Comparison of ENCODE assay signal across 12 cellular contexts in genomic region chr4:110867251-110867960, GRCh38.
DNase-seq lines count a peak whose midpoint lies in the region; ATAC-seq, FAIRE-seq and TF ChIP-seq lines count a peak whose summit lies in the region.
"Had no signal": no experiment of that assay in that cellular context is flagged by ENCODE, and none has a peak within 500 bp of the region (broad histone marks: within the 10 kb centered on the region; RNA-seq: fewer than 3 reads in every experiment).

No MANE protein-coding gene starts in this region.

- WGBS in endodermal cell (ENCODE audit: insufficient coverage in 1 of 2, insufficient read length in 1 of 2), 2 experiments, result 84 to 86% methylated on average over 1 to 3 of the region's 3 CpGs

- peaks cover 2% of the 10 kb centered on the region for H3K9me3 Mint-ChIP-seq in endodermal cell

- no peak for TF ChIP-seq POLR2A in GM12891 (IDR thresholded peaks at IDR 0.05; ENCODE audit: low read depth, low read length)

- no peaks in the 10 kb centered on the region for H3K4me1 Mint-ChIP-seq in endodermal cell

- no peak overlapping the region for H3K4me3 Mint-ChIP-seq in endodermal cell

- no peaks in the 10 kb centered on the region for H3K36me3 ChIP-seq in endodermal cell (ENCODE audit: control insufficient read depth, insufficient read depth, low read length)
- no peaks in the 10 kb centered on the region for H3K36me3 ChIP-seq in mucosa of descending colon (ENCODE audit: low read depth)
- H3K36me3 ChIP-seq: cardiac muscle cell had no signal

- H3K4me1 ChIP-seq in endodermal cell (ENCODE audit: control insufficient read depth, insufficient read depth, low read length), result no peaks in the 10 kb centered on the region
- H3K4me1 ChIP-seq in mucosa of descending colon (ENCODE audit: low read depth), result no peaks in the 10 kb centered on the region

- no peak overlapping the region for H3K27ac Mint-ChIP-seq in endodermal cell

- H3K27me3 Mint-ChIP-seq in endodermal cell (ENCODE audit: insufficient read depth), result no peaks in the 10 kb centered on the region

- TF ChIP-seq CTCF in endodermal cell (conservative IDR thresholded peaks at IDR 0.05), result no peak
- TF ChIP-seq CTCF in mucosa of descending colon (IDR thresholded peaks at IDR 0.05), result no peak

- no peak overlapping the region for H3K27ac ChIP-seq in endodermal cell (ENCODE audit: low read depth, low read length)
- H3K27ac ChIP-seq: cardiac muscle cell, psoas muscle had no signal

- no peaks in the 10 kb centered on the region for H3K9me3 ChIP-seq in endodermal cell (ENCODE audit: control insufficient read depth, low read length)
- H3K9me3 ChIP-seq in mucosa of descending colon, result no peaks in the 10 kb centered on the region
- H3K9me3 ChIP-seq: psoas muscle had no signal

- no peaks in the 10 kb centered on the region for H3K27me3 ChIP-seq in endodermal cell (ENCODE audit: control insufficient read depth, insufficient read depth, low read length, poor library complexity, severe bottlenecking)
- H3K27me3 ChIP-seq: cardiac muscle cell had no signal

- H3K4me3 ChIP-seq in endodermal cell (ENCODE audit: low read length), result no peak overlapping the region
- H3K4me3 ChIP-seq in mucosa of descending colon, result no peak overlapping the region
- H3K4me3 ChIP-seq: cardiac muscle cell, psoas muscle had no signal

- no peaks in the 10 kb centered on the region for H3K36me3 Mint-ChIP-seq in endodermal cell (ENCODE audit: low read depth)

- no peak for DNase-seq in GM12891 (ENCODE audit: insufficient read length, low spot score)
- DNase-seq in endodermal cell, result no peak
- DNase-seq in mucosa of descending colon, result no peak
- DNase-seq in cerebellar cortex (ENCODE audit: low spot score), result no peak
- DNase-seq in COR-L47 (lab: John Stamatoyannopoulos, UW), result no peak
- DNase-seq: left ventricle myocardium superior, NCI-H524, psoas muscle had no signal

- intact Hi-C loops in mucosa of descending colon (cut with DNase I, micrococcal nuclease), result no loop called here

- ATAC-seq in GM19397 (IDR thresholded peaks at IDR 0.05; ENCODE audit: unreplicated experiment), result peak; percentile 64
- peak; percentile 64 for ATAC-seq in HG02840 (IDR thresholded peaks at IDR 0.05; ENCODE audit: low FRiP score, unreplicated experiment)
- ATAC-seq in HG03558 (IDR thresholded peaks at IDR 0.05; ENCODE audit: extremely low read depth, unreplicated experiment), result peak; percentile 61
- no peak for ATAC-seq in mucosa of descending colon
- ATAC-seq: left ventricle myocardium superior had no signal

- no peak overlapping the region for H3K9ac ChIP-seq in endodermal cell (ENCODE audit: extremely low read depth, low read length, poor library complexity, severe bottlenecking)

- FAIRE-seq in GM12891 (lab: Jason Lieb, UNC), result no peak

TF ChIP-seq in GM12891, 5 proteins besides CTCF, POLR2A, EP300 and RAD21:
- peak; percentile 56 for TF ChIP-seq SPI1 (IDR thresholded peaks at IDR 0.05; ENCODE audit: low read depth, low read length)
- TF ChIP-seq POU2F2 (IDR thresholded peaks at IDR 0.05; ENCODE audit: low read depth, low read length), result no peak
- no peak for TF ChIP-seq TAF1 (IDR thresholded peaks at IDR 0.05; ENCODE audit: low read depth, low read length)
- TF ChIP-seq POLR2AphosphoS5 (IDR thresholded peaks at IDR 0.05; ENCODE audit: low read depth, low read length), result no peak
- TF ChIP-seq PAX5 (IDR thresholded peaks at IDR 0.05; ENCODE audit: insufficient read depth, low read length, severe bottlenecking), result no peak
